ENCODE assay signal across 8 cellular contexts in the genomic region with DNA sequence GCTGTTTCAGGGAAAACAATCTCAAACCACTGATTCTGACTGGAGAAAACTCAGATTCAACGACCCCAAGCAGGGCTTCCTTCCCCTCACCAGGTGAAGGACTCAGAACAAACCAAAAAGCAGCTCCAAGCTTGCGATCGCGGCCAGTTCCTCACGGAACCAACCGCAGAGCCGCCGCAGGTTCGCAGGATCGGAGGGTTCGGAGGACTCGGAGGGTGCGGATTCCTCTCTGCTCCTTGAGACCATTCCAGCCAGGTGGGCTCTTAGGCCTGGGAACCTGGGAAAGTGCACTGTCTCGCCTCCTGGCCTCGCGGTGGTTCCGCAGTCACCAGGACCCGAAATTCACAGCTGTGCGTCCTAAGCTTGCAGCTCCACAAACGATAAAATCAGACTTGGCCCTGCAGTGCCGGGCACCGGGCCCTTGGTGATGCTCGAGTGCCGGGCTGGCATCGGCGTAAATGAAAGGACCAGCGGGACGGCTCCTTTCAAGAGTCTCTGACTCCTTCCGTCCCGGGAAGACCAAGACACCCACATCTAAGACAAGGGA.
A peak's percentile ranks its signal among the peaks of the same experiment; 100 is the strongest.
DNase-seq lines count a peak whose midpoint lies in the region; ATAC-seq lines count a peak whose summit lies in the region.

No MANE protein-coding gene starts in this region.

- no peaks in the 10 kb centered on the region for H3K9me3 ChIP-seq in ectodermal cell (ENCODE audit: control insufficient read depth, low read length)

- peak overlapping the region; percentile 94 for H3K4me3 ChIP-seq in ectodermal cell (ENCODE audit: insufficient read depth, low read depth, low read length)

- WGBS in ectodermal cell, 2 experiments: 0 to 1% methylated on average over 30 of the region's 30 CpGs

- DNase-seq in Ammon's horn (ENCODE audit: low spot score): peak; percentile 83
- peak; percentile 63 for DNase-seq in NCI-H510A treated with DMSO at 0.1 percent for 48 hours (lab: John Stamatoyannopoulos, UW)
- DNase-seq in activated CD4-positive, alpha-beta T cell treated with anti-CD3 and anti-CD28 coated beads, Interleukin-2, amount 50 U/mL, for 48 hours: peak; percentile 72 to 81
- peak; percentile 65 to 84 for DNase-seq in lung microvascular endothelial cell (ENCODE audit: low read depth in 2 of 2)
- DNase-seq in stimulated activated CD4-positive, alpha-beta T cell treated with anti-CD3 and anti-CD28 coated beads, TNF-alpha, amount 100 ng/mL, for 4 hours (ENCODE audit: low read depth in 3 of 3): peak; percentile 45 to 55 (median 47)

- peak; percentile 78 for ATAC-seq in GM18907 (IDR thresholded peaks at IDR 0.05; ENCODE audit: unreplicated experiment)
- peak; percentile 74 for ATAC-seq in HG03196 (IDR thresholded peaks at IDR 0.05; ENCODE audit: unreplicated experiment)

- H3K4me1 ChIP-seq in ectodermal cell (ENCODE audit: control insufficient read depth, insufficient read depth, low read length): no peaks in the 10 kb centered on the region

- no peaks in the 10 kb centered on the region for H3K36me3 ChIP-seq in ectodermal cell (ENCODE audit: control insufficient read depth, insufficient read depth, low read length)

- H3K27ac ChIP-seq in ectodermal cell (ENCODE audit: insufficient read depth, low read depth, low read length, poor library complexity, severe bottlenecking): peak overlapping the region; percentile 77

- no peaks in the 10 kb centered on the region for H3K27me3 ChIP-seq in ectodermal cell (ENCODE audit: control insufficient read depth, insufficient read depth, low read length, poor library complexity, severe bottlenecking)

Comparison
In these comparisons a context has a peak if more than half of its experiments do, and no peak if none do; other contexts are left out.
1. Peak in every context shown above with its lines: DNase-seq, ATAC-seq, H3K4me3 ChIP-seq and H3K27ac ChIP-seq.